25 cellular contexts compared by ENCODE assay signal in the genomic region with DNA sequence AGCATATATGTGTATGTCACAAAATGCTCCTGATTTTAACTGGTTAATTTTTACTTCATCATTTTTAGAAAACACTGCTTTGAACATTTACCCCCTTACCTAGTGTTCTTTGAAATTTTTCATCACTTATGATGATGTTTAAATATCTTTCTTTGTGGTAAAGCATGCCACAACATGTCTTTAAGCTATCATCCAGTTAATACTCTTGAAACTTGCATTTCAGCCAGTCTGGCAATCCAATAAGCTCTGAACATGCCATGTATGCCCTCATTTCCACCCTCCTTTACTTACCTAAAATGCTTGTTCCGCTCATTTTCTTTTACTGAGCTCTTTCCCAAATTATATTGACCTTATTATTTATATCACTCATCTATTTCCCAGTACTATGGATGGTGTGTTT.
"Had no signal": no experiment of that assay in that cellular context is flagged by ENCODE, and none has a peak within 500 bp of the region (broad histone marks: within the 10 kb centered on the region; RNA-seq: fewer than 3 reads in every experiment).

No MANE protein-coding gene starts in this region.

- H3K27me3 Mint-ChIP-seq: IgD-negative memory B cell had no signal

- DNase-seq: Kasumi-1, NCI-H1092, NCI-H1105 treated with DMSO at 0.1 percent for 48 hours, NCI-H1417 treated with DMSO at 0.1 percent for 48 hours, NCI-H146, NCI-H187, NCI-H2029, NCI-H2081 treated with DMSO at 0.1 percent for 48 hours, NCI-H2227 treated with DMSO at 0.1 percent for 48 hours, NCI-H510A, NCI-H524 treated with DMSO at 0.1 percent for 48 hours, NCI-H69, NCI-H774, Right ventricle myocardium superior, RPMI8226, SIG-M5, SW 1271 had no signal

- H3K27ac ChIP-seq: HL-60, KMS-11, SJSA1, SK-N-MC had no signal

- ATAC-seq: K562 had no signal

- H3K36me3 Mint-ChIP-seq: IgD-negative memory B cell had no signal

- FAIRE-seq: HTR-8/SVneo, K562, RCC 7860 had no signal

- H3K27me3 ChIP-seq: SJSA1 had no signal

- H3K36me3 ChIP-seq: SJSA1 had no signal

- H3K4me3 ChIP-seq: K562, SJSA1, SK-N-MC had no signal

- H3K4me1 Mint-ChIP-seq: IgD-negative memory B cell had no signal

- H3K27ac Mint-ChIP-seq: IgD-negative memory B cell had no signal

- H3K9me3 ChIP-seq: SJSA1 had no signal

- H3K4me3 Mint-ChIP-seq: IgD-negative memory B cell had no signal
